ENCODE assay signal across 8 cellular contexts in the genomic region with DNA sequence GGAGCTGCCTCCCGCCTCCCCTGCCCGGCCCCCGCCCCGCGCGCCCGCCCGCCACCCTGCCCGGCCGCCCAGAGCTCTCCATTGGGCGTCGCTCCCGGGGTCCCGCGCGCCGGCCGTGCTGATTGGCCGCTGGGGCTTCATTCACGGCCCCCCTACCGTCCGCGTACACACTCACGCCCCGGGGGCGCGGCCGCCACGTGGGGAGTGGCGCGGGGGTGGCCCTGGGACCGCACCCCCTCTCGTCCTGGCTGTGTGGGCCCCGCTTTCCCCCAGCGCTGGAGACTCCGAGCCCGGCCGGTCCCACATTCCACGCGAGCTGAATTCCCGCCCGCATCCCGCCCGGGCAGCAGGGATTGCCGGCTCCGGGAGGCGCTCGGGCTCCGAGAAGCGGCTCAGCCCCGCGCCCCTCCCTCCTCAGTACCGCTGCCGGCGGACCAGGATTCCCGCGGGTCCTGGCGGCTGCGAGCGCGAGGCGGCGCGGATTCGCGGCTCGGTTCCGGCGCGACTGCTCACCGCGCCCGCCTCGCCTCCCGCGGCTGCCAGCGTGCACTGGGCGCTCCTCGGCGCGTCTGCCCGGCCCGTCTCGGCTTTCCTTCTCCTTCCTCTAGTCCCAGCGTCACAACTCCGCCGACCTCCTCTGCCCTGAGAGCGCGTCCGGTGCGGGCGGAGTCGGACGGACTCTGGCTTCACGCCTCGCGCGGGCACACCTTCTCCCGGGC.
DNase-seq lines count a peak whose midpoint lies in the region; ATAC-seq, FAIRE-seq and TF ChIP-seq lines count a peak whose summit lies in the region.

No MANE protein-coding gene starts in this region.

- TF ChIP-seq CTCF in LNCAP (IDR thresholded peaks at IDR 0.05): peak; percentile 19; the same call in 1 of the 2 replicates
- TF ChIP-seq CTCF in retinal pigment epithelial cell (conservative IDR thresholded peaks at IDR 0.05; ENCODE audit: low read depth, low read length): no peak

- FAIRE-seq in urothelium cell line (lab: Jason Lieb, UNC): no peak

- H3K4me3 ChIP-seq in retinal pigment epithelial cell (ENCODE audit: low read length): peak overlapping the region; percentile 35

- peak; percentile 51 for ATAC-seq in GM21737 (IDR thresholded peaks at IDR 0.05; ENCODE audit: unreplicated experiment)

- DNase-seq in DMS 273 (lab: John Stamatoyannopoulos, UW; ENCODE audit: unreplicated experiment) (peak; percentile 100), T-helper 9 cell (peak; percentile 63), astrocyte of the hippocampus (ENCODE audit: low read depth, low spot score) (peak; percentile 96), hypothalamus (lab: John Stamatoyannopoulos, UW) (peak; percentile 19 to 96 (median 84)), retinal pigment epithelial cell (ENCODE audit: low read depth) (no peak), urothelium cell line (ENCODE audit: low spot score) (no peak)

Comparison
In these comparisons a context has a peak if more than half of its experiments do, and no peak if none do; other contexts are left out.
1. DNase-seq: peak in DMS 273 (single experiment), T-helper 9 cell (single experiment), astrocyte of the hippocampus (single experiment) and hypothalamus (51 of 51); none in retinal pigment epithelial cell (single experiment) and urothelium cell line (single experiment).